In genomic region chr15:57654136-57654845, GRCh38 we compare ENCODE assay signal across 13 cellular contexts. TPM values are rescaled to one million over a fixed set of nuclear protein-coding genes. Genes with fewer than 3 reads are reported as not detected.
DNase-seq lines count a peak whose midpoint lies in the region; ATAC-seq and TF ChIP-seq lines count a peak whose summit lies in the region.
"Had no signal": no experiment of that assay in that cellular context is flagged by ENCODE, and none has a peak within 500 bp of the region (broad histone marks: within the 10 kb centered on the region; RNA-seq: fewer than 3 reads in every experiment).

No MANE protein-coding gene starts in this region.

- no peak overlapping the region for H3K4me3 ChIP-seq in choroid plexus epithelial cell (ENCODE audit: low read depth, low read length)
- no peak overlapping the region for H3K4me3 ChIP-seq in suprapubic skin
- H3K4me3 ChIP-seq: smooth muscle cell, testis had no signal

- H3K27me3 ChIP-seq in suprapubic skin = no peaks in the 10 kb centered on the region
- H3K27me3 ChIP-seq: testis had no signal

- H3K27me3 Mint-ChIP-seq in progenitor cell of endocrine pancreas = no peaks in the 10 kb centered on the region
- H3K27me3 Mint-ChIP-seq: activated naive CD8-positive, alpha-beta T cell treated with anti-CD3 and anti-CD28 coated beads for 36 hours had no signal

- intact Hi-C loops in posterior vena cava (cut with DNase I) = no loop called here

- no peak for TF ChIP-seq EP300 in suprapubic skin (IDR thresholded peaks at IDR 0.05)

- H3K36me3 ChIP-seq in suprapubic skin = no peaks in the 10 kb centered on the region

- no peaks in the 10 kb centered on the region for H3K9me3 ChIP-seq in suprapubic skin
- H3K9me3 ChIP-seq: testis had no signal

- no peak for TF ChIP-seq POLR2A in suprapubic skin (IDR thresholded peaks at IDR 0.05)

- ATAC-seq in GM19452 (IDR thresholded peaks at IDR 0.05; ENCODE audit: unreplicated experiment) = no peak

- H3K27ac Mint-ChIP-seq in progenitor cell of endocrine pancreas = no peak overlapping the region
- H3K27ac Mint-ChIP-seq: activated naive CD8-positive, alpha-beta T cell treated with anti-CD3 and anti-CD28 coated beads for 36 hours had no signal

- H3K4me1 ChIP-seq in suprapubic skin = no peaks in the 10 kb centered on the region
- H3K4me1 ChIP-seq: testis had no signal

- peak; percentile 8 for DNase-seq in NCI-H510A treated with DMSO at 0.1 percent for 48 hours (lab: John Stamatoyannopoulos, UW)
- DNase-seq in NCI-H510A (lab: John Stamatoyannopoulos, UW) = no peak
- peak; percentile 31 for DNase-seq in choroid plexus epithelial cell (ENCODE audit: low read depth)
- peak; percentile 24 for DNase-seq in kidney glomerular epithelial cell (lab: John Stamatoyannopoulos, UW)
- DNase-seq in suprapubic skin (ENCODE audit: low spot score in 2 of 2) = no peak
- no peak for DNase-seq in posterior vena cava (ENCODE audit: low spot score)
- DNase-seq in progenitor cell of endocrine pancreas (ENCODE audit: low spot score, unreplicated experiment) = no peak
- DNase-seq: activated naive CD8-positive, alpha-beta T cell treated with anti-CD3 and anti-CD28 coated beads for 36 hours; NCI-H2081; nephron progenitor cell; testis had no signal

- no peaks in the 10 kb centered on the region for H3K4me1 Mint-ChIP-seq in progenitor cell of endocrine pancreas (ENCODE audit: low read depth)

- peaks cover 3% of the 10 kb centered on the region for H3K9me3 Mint-ChIP-seq in progenitor cell of endocrine pancreas (ENCODE audit: low read depth)
- H3K9me3 Mint-ChIP-seq: activated naive CD8-positive, alpha-beta T cell treated with anti-CD3 and anti-CD28 coated beads for 36 hours; nephron progenitor cell had no signal

- peak overlapping the region; percentile 20 for H3K27ac ChIP-seq in suprapubic skin
- H3K27ac ChIP-seq: testis had no signal

- no peak overlapping the region for H3K4me3 Mint-ChIP-seq in progenitor cell of endocrine pancreas (ENCODE audit: low read depth)
- H3K4me3 Mint-ChIP-seq: activated naive CD8-positive, alpha-beta T cell treated with anti-CD3 and anti-CD28 coated beads for 36 hours; nephron progenitor cell had no signal

- TF ChIP-seq CTCF in choroid plexus epithelial cell (conservative IDR thresholded peaks at IDR 0.05; ENCODE audit: low read depth, low read length) (no peak), suprapubic skin (IDR thresholded peaks at IDR 0.05) (no peak), progenitor cell of endocrine pancreas (IDR thresholded peaks at IDR 0.05; ENCODE audit: unreplicated experiment) (no peak)

- no peaks in the 10 kb centered on the region for H3K36me3 Mint-ChIP-seq in progenitor cell of endocrine pancreas (ENCODE audit: insufficient read depth)
- H3K36me3 Mint-ChIP-seq: activated naive CD8-positive, alpha-beta T cell treated with anti-CD3 and anti-CD28 coated beads for 36 hours had no signal

- 61% methylated on average over 5 of the region's 5 CpGs for WGBS in suprapubic skin

RNA-seq across cellular contexts. Expression of gene POLR2M, which starts 52.2 kb away (rescaled TPM):
- 100 to 1,000 TPM in 2 of 4 donors, 10 to 100 TPM in 2; 61.9 to 329 (median 135) TPM for total RNA-seq in suprapubic skin
- 10 to 100 TPM; 65.2 to 76.0 TPM for total RNA-seq in posterior vena cava
- 57.0 and 64.3 TPM in 2 replicates for total RNA-seq in progenitor cell of endocrine pancreas

Comparison
In these comparisons a context has a peak if more than half of its experiments do, and no peak if none do; other contexts are left out.
1. DNase-seq: peak in NCI-H510A treated with DMSO at 0.1 percent for 48 hours (single experiment), choroid plexus epithelial cell (single experiment) and kidney glomerular epithelial cell (single experiment); none in NCI-H510A (single experiment), suprapubic skin (0 of 2), posterior vena cava (single experiment) and progenitor cell of endocrine pancreas (single experiment).